In genomic region chr22:17777717-17778044, GRCh38 we compare ENCODE assay signal across 11 cellular contexts. TPM values are rescaled to one million over a fixed set of nuclear protein-coding genes. Genes with fewer than 3 reads are reported as not detected.
DNase-seq lines count a peak whose midpoint lies in the region; ATAC-seq and TF ChIP-seq lines count a peak whose summit lies in the region.
"Had no signal": no experiment of that assay in that cellular context is flagged by ENCODE, and none has a peak within 500 bp of the region (broad histone marks: within the 10 kb centered on the region; RNA-seq: fewer than 3 reads in every experiment).

No MANE protein-coding gene starts in this region.

- intact Hi-C loops in CD8-positive, alpha-beta T cell (cut with DNase I, micrococcal nuclease): loop anchor here (1.0 to 10.0 kb wide), 7 partner anchors 10 to 695 kb away; partner anchors contain the start of genes IL17RA (in 2 of the 2), ADA2 (in 1 of the 2), ATP6V1E1 (in 1 of the 2) and PEX26 (in 1 of the 2)
- intact Hi-C loops in dorsolateral prefrontal cortex (cut with DNase I): no loop called here

- H3K27me3 ChIP-seq in CD8-positive, alpha-beta T cell (ENCODE audit: insufficient read depth, low read length): no peaks in the 10 kb centered on the region
- H3K27me3 ChIP-seq in dorsolateral prefrontal cortex (no peaks in the 10 kb centered on the region), neural progenitor cell (no peaks in the 10 kb centered on the region)

- no peaks in the 10 kb centered on the region for H3K36me3 ChIP-seq in CD8-positive, alpha-beta T cell (ENCODE audit: insufficient read depth, low read length)
- H3K36me3 ChIP-seq in KOPT-K1 (ENCODE audit: insufficient read depth, low read length) (no peaks in the 10 kb centered on the region), neural progenitor cell (no peaks in the 10 kb centered on the region)
- H3K36me3 ChIP-seq: HAP-1 had no signal

- CTCF ChIA-PET in CD8-positive, alpha-beta T cell (lab: Charles Lee): interaction anchor here (1.1 to 4.1 kb wide), 2 partner anchors 36 to 46 kb away, joined by 3 to 39 read pairs; no protein-coding TSS in a partner anchor

- H3K27ac Mint-ChIP-seq in CD8-positive, alpha-beta T cell: peak overlapping the region; percentile 98
- H3K27ac Mint-ChIP-seq in neural progenitor cell: peak overlapping the region; percentile 89

- H3K9ac ChIP-seq in neural progenitor cell: no peak overlapping the region

- peaks cover 77% of the 10 kb centered on the region for H3K4me1 Mint-ChIP-seq in CD8-positive, alpha-beta T cell (ENCODE audit: low read depth)
- H3K4me1 Mint-ChIP-seq in neural progenitor cell: peaks cover 47% of the 10 kb centered on the region

- no peak overlapping the region for H2AFZ ChIP-seq in neural progenitor cell (replicated peaks)

- no peaks in the 10 kb centered on the region for H4K20me1 ChIP-seq in neural progenitor cell (ENCODE audit: low read depth)

- H3K9me3 ChIP-seq in CD8-positive, alpha-beta T cell (ENCODE audit: low read length): no peaks in the 10 kb centered on the region
- H3K9me3 ChIP-seq in KOPT-K1 (ENCODE audit: insufficient read depth, low read length, poor library complexity, severe bottlenecking) (no peaks in the 10 kb centered on the region), neural progenitor cell (ENCODE audit: low read depth) (no peaks in the 10 kb centered on the region)
- H3K9me3 ChIP-seq: HAP-1 had no signal

- H3K4me3 Mint-ChIP-seq in CD8-positive, alpha-beta T cell: peak overlapping the region; percentile 93
- H3K4me3 Mint-ChIP-seq in neural progenitor cell: no peak overlapping the region

- peaks cover 8% of the 10 kb centered on the region for H3K79me2 ChIP-seq in neural progenitor cell (ENCODE audit: low read depth)

- H3K4me3 ChIP-seq in CD8-positive, alpha-beta T cell (ENCODE audit: low read depth, low read length): peak overlapping the region; percentile 100
- peak overlapping the region in 35 of 59 donors; percentile 2 to 49 (median 28) for H3K4me3 ChIP-seq in dorsolateral prefrontal cortex
- no peak overlapping the region for H3K4me3 ChIP-seq in neural progenitor cell
- H3K4me3 ChIP-seq: HAP-1 had no signal

- H3K4me2 ChIP-seq in neural progenitor cell: no peak overlapping the region

- peaks cover 14% of the 10 kb centered on the region for H3F3A ChIP-seq in neural progenitor cell (ENCODE audit: low read depth)

- peaks cover 89% of the 10 kb centered on the region for H3K4me1 ChIP-seq in CD8-positive, alpha-beta T cell (ENCODE audit: insufficient read depth, low read length)
- H3K4me1 ChIP-seq in neural progenitor cell: peaks cover 18% of the 10 kb centered on the region

- H3K36me3 Mint-ChIP-seq in CD8-positive, alpha-beta T cell: peaks cover 15% of the 10 kb centered on the region
- no peaks in the 10 kb centered on the region for H3K36me3 Mint-ChIP-seq in neural progenitor cell

- no peak for DNase-seq in CD8-positive, alpha-beta T cell
- no peak for DNase-seq in dorsolateral prefrontal cortex
- no peak for DNase-seq in neural progenitor cell (ENCODE audit: low spot score)
- DNase-seq in DMS 273 (lab: John Stamatoyannopoulos, UW; ENCODE audit: unreplicated experiment): no peak
- DNase-seq: NCI-H526 treated with DMSO at 0.1 percent for 48 hours, occipital lobe had no signal

- H3K9me3 Mint-ChIP-seq in CD8-positive, alpha-beta T cell: no peaks in the 10 kb centered on the region
- no peaks in the 10 kb centered on the region for H3K9me3 Mint-ChIP-seq in neural progenitor cell

- POLR2A ChIA-PET in CD8-positive, alpha-beta T cell (lab: Charles Lee): interaction anchor here (0.6 to 1.7 kb wide), 3 partner anchors 10 to 25 kb away, joined by 3 to 9 read pairs (median 5); no protein-coding TSS in a partner anchor

- H3K27ac ChIP-seq in CD8-positive, alpha-beta T cell (ENCODE audit: low read depth, low read length): peak overlapping the region; percentile 97
- H3K27ac ChIP-seq in KOPT-K1 (ENCODE audit: low read depth, low read length, poor library complexity, severe bottlenecking): peak overlapping the region; percentile 100
- H3K27ac ChIP-seq in dorsolateral prefrontal cortex: peak overlapping the region in 15 of 59 donors; percentile 2 to 74 (median 35)
- no peak overlapping the region for H3K27ac ChIP-seq in neural progenitor cell

- no peak for TF ChIP-seq CTCF in CD8-positive, alpha-beta T cell (IDR thresholded peaks at IDR 0.05)
- TF ChIP-seq CTCF in dorsolateral prefrontal cortex (IDR thresholded peaks at IDR 0.05 in 54 of 56, conservative IDR thresholded peaks at IDR 0.05 in 2 of 56; ENCODE audit: low read depth in 1 of 56, partially characterized antibody in 56 of 56): no peak
- no peak for TF ChIP-seq CTCF in neural progenitor cell (IDR thresholded peaks at IDR 0.05)

- no peaks in the 10 kb centered on the region for H3K27me3 Mint-ChIP-seq in CD8-positive, alpha-beta T cell (ENCODE audit: low read depth)
- peaks cover 14% of the 10 kb centered on the region for H3K27me3 Mint-ChIP-seq in neural progenitor cell (ENCODE audit: insufficient read depth, low read depth)

- no peak for ATAC-seq in CD8-positive, alpha-beta T cell
- no peak for ATAC-seq in GM19467 (IDR thresholded peaks at IDR 0.05; ENCODE audit: unreplicated experiment)
- ATAC-seq in HG03025 (IDR thresholded peaks at IDR 0.05; ENCODE audit: low FRiP score, unreplicated experiment): no peak
- no peak for ATAC-seq in SK-N-SH treated with all-trans-retinoic acid at 6 μM for 48 hours

TF ChIP-seq in SK-N-SH treated with all-trans-retinoic acid at 6 μM for 48 hours, 23 proteins besides CTCF, POLR2A, EP300 and RAD21 (continues in another document):
- TF ChIP-seq ZC3H10 (CRISPR knock-in tag; IDR thresholded peaks at IDR 0.05) (no peak), ZFP3 (CRISPR knock-in tag; IDR thresholded peaks at IDR 0.05) (no peak), CSRNP3 (CRISPR knock-in tag; IDR thresholded peaks at IDR 0.05) (no peak), SNAI2 (CRISPR knock-in tag; IDR thresholded peaks at IDR 0.05) (no peak), ESRRG (CRISPR knock-in tag; IDR thresholded peaks at IDR 0.05) (no peak), TCF4 (CRISPR knock-in tag; IDR thresholded peaks at IDR 0.05; ENCODE audit: borderline replicate concordance) (no peak), TSHZ2 (CRISPR knock-in tag; IDR thresholded peaks at IDR 0.05) (no peak), CREB5 (CRISPR knock-in tag; IDR thresholded peaks at IDR 0.05; ENCODE audit: low read depth) (no peak), ISL1 (CRISPR knock-in tag; IDR thresholded peaks at IDR 0.05) (no peak), CSDC2 (CRISPR knock-in tag; IDR thresholded peaks at IDR 0.05) (no peak), ZNF565 (CRISPR knock-in tag; conservative IDR thresholded peaks at IDR 0.05; ENCODE audit: low read depth) (no peak), PPARA (CRISPR knock-in tag; IDR thresholded peaks at IDR 0.05; ENCODE audit: borderline replicate concordance) (no peak), ZFP30 (CRISPR knock-in tag; IDR thresholded peaks at IDR 0.05) (no peak)

RNA-seq across cellular contexts. Expression of gene BID, which starts 3.4 kb away (rescaled TPM):
- 10 to 100 TPM; 14.4 to 15.0 TPM for total RNA-seq in CD8-positive, alpha-beta T cell
- total RNA-seq in dorsolateral prefrontal cortex: 10 to 100 TPM; 14.9 to 53.3 (median 31.3) TPM
- total RNA-seq in neural progenitor cell (ENCODE audit: low replicate concordance): 16.6 and 29.2 TPM in 2 replicates

Comparison
In these comparisons a context has a peak if more than half of its experiments do, and no peak if none do; other contexts are left out.
1. intact Hi-C loops: an anchor here in CD8-positive, alpha-beta T cell (1.0 to 10.0 kb wide); none called in dorsolateral prefrontal cortex.